Comparison of ENCODE assay signal across 19 cellular contexts in the genomic region with DNA sequence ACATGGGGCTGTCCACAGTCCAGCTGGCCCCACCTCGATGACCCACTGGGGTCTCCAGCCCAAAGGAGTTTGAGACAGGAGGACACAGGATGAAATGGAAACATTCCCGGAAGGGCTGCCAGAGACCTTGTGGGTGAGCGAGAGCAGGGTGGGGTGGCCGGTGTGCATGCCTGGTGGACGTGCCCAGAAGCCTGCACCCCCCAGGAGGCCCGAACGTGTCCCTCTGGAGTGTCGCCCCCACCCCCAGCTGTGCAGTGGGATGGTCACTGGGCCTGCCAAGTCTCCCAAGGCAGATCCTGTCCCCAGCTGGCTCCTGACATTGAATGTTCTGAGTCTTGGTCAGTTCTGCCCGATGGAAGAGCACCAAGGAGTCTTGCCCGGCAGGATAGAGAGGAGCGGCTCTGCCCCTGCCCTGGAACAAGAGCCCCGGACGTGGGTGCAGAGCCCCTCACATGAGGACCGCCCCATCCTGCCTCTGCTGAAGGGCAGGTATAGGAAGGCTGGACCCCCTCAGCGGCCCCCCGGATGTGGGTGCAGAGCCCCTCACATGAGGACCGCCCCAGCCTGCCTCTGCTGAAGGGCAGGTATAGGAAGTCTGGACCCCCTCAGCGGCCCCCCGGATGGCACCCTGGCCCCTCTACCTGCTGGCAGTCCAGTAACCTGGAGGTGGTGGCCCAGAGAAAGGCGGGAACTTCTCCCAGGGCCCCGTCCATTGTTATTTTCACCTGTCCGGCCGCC. TPM values are rescaled to one million over a fixed set of nuclear protein-coding genes. Genes with fewer than 3 reads are reported as not detected.
DNase-seq lines count a peak whose midpoint lies in the region; ATAC-seq and TF ChIP-seq lines count a peak whose summit lies in the region.
"Had no signal": no experiment of that assay in that cellular context is flagged by ENCODE, and none has a peak within 500 bp of the region (broad histone marks: within the 10 kb centered on the region; RNA-seq: fewer than 3 reads in every experiment).

No MANE protein-coding gene starts in this region.

- peak overlapping the region in 1 of 2 experiments; percentile 56 for H3K18ac ChIP-seq in mesenchymal stem cell (ENCODE audit: low read depth in 1 of 2, low read length in 2 of 2)

- H2BK15ac ChIP-seq in mesenchymal stem cell (ENCODE audit: low read depth, poor library complexity, severe bottlenecking), result no peak overlapping the region

- peaks cover 12% of the 10 kb centered on the region for H3K36me3 Mint-ChIP-seq in activated CD4-positive, alpha-beta memory T cell treated with anti-CD3 and anti-CD28 coated beads, Interleukin-2, amount 10 ng/mL, durations not matched to agents 7 days and 5 days (ENCODE audit: low read depth)

- peaks cover 13% of the 10 kb centered on the region for H3K79me1 ChIP-seq in mesenchymal stem cell (replicated peaks; ENCODE audit: low read length, poor library complexity, severe bottlenecking)

- no peak for TF ChIP-seq CTCF in 22Rv1 (IDR thresholded peaks at IDR 0.05)

- no peak overlapping the region for H3K14ac ChIP-seq in mesenchymal stem cell (ENCODE audit: low read length in 2 of 2)

- H3K9ac ChIP-seq in BLaER1 treated with 17β-estradiol and CSF1 and Interleukin-3, amounts not matched to agents 10 nM and 100 nM, result peak overlapping the region in 7 of 11 experiments; percentile 2 to 98 (median 97); a peak in 6 of 22 replicates
- H3K9ac ChIP-seq in mesenchymal stem cell (ENCODE audit: low read length), result no peak overlapping the region

- peak overlapping the region; percentile 92 to 100 (median 99) for H3K4me2 ChIP-seq in BLaER1 treated with 17β-estradiol and CSF1 and Interleukin-3, amounts not matched to agents 10 nM and 100 nM
- H3K4me2 ChIP-seq in mesenchymal stem cell (ENCODE audit: low read length, poor library complexity, severe bottlenecking), result no peak overlapping the region

- H3K9me3 ChIP-seq in BLaER1 treated with 17β-estradiol and CSF1 and Interleukin-3, amounts not matched to agents 10 nM and 100 nM (replicated peaks in 1 of 11), result no peaks in the 10 kb centered on the region
- H3K9me3 ChIP-seq in mesenchymal stem cell (ENCODE audit: control insufficient read depth, low read length), result no peaks in the 10 kb centered on the region
- H3K9me3 ChIP-seq: Peyer's patch, transverse colon had no signal

- peaks cover 30% of the 10 kb centered on the region for H3K4me1 Mint-ChIP-seq in activated CD4-positive, alpha-beta memory T cell treated with anti-CD3 and anti-CD28 coated beads, Interleukin-2, amount 10 ng/mL, durations not matched to agents 7 days and 5 days

- peak overlapping the region; percentile 97 for H3K27ac Mint-ChIP-seq in activated CD4-positive, alpha-beta memory T cell treated with anti-CD3 and anti-CD28 coated beads, Interleukin-2, amount 10 ng/mL, durations not matched to agents 7 days and 5 days
- H3K27ac Mint-ChIP-seq: progenitor cell of endocrine pancreas had no signal

- H3K27ac ChIP-seq in 22Rv1 (peak overlapping the region; percentile 94), mesenchymal stem cell (ENCODE audit: low read length, poor library complexity, severe bottlenecking) (no peak overlapping the region)
- H3K27ac ChIP-seq in BLaER1 treated with 17β-estradiol and CSF1 and Interleukin-3, amounts not matched to agents 10 nM and 100 nM, result peak overlapping the region in 6 of 11 experiments; percentile 35 to 96 (median 94); a peak in 8 of 22 replicates
- H3K27ac ChIP-seq: C4-2B had no signal

- no peak for DNase-seq in activated CD4-positive, alpha-beta memory T cell treated with anti-CD3 and anti-CD28 coated beads, Interleukin-2, amount 10 ng/mL, durations not matched to agents 7 days and 5 days
- DNase-seq in mesenchymal stem cell (no peak), SW 1271 (lab: John Stamatoyannopoulos, UW) (no peak), activated gamma-delta T cell treated with Interleukin-2 at 50 U/mL for 16 hours (no peak)
- DNase-seq: activated gamma-delta T cell; central memory CD4-positive, alpha-beta T cell; EL; foreskin keratinocyte; NCI-H187; NCI-H524; Peyer's patch; transverse colon had no signal

- POLR2A ChIA-PET in activated CD4-positive, alpha-beta memory T cell treated with anti-CD3 and anti-CD28 coated beads, Interleukin-2, amount 10 ng/mL, durations not matched to agents 7 days and 5 days (lab: Charles Lee), result no interaction called here

- no peak overlapping the region for H2AFZ ChIP-seq in mesenchymal stem cell (ENCODE audit: low read depth, low read length)

- WGBS in mesenchymal stem cell, result 94% methylated on average over 23 of the region's 23 CpGs

- ATAC-seq in HG03432 (IDR thresholded peaks at IDR 0.05; ENCODE audit: unreplicated experiment) (no peak), GM18511 (IDR thresholded peaks at IDR 0.05; ENCODE audit: unreplicated experiment) (no peak)
- ATAC-seq: foreskin keratinocyte had no signal

- peaks cover 4 to 80% (median 62%) of the 10 kb centered on the region in 11 experiments; a peak in 21 of 22 replicates for H4K20me1 ChIP-seq in BLaER1 treated with 17β-estradiol and CSF1 and Interleukin-3, amounts not matched to agents 10 nM and 100 nM

- no peak overlapping the region for H2BK120ac ChIP-seq in mesenchymal stem cell (ENCODE audit: low read depth, low read length)

- peak overlapping the region in 1 of 2 experiments; percentile 65 for H3K23ac ChIP-seq in mesenchymal stem cell (ENCODE audit: low read length in 2 of 2)

- no peak overlapping the region for H4K91ac ChIP-seq in mesenchymal stem cell (ENCODE audit: low read length)

- H3K27me3 ChIP-seq in BLaER1 treated with 17β-estradiol and CSF1 and Interleukin-3, amounts not matched to agents 10 nM and 100 nM, result no peaks in the 10 kb centered on the region
- no peaks in the 10 kb centered on the region for H3K27me3 ChIP-seq in mesenchymal stem cell (ENCODE audit: control insufficient read depth in 1 of 2, insufficient read depth in 1 of 2, low read length in 2 of 2)
- H3K27me3 ChIP-seq: foreskin keratinocyte, Peyer's patch, transverse colon had no signal

- peaks cover 7 to 43% (median 24%) of the 10 kb centered on the region in 11 experiments; a peak in 20 of 22 replicates for H3K36me3 ChIP-seq in BLaER1 treated with 17β-estradiol and CSF1 and Interleukin-3, amounts not matched to agents 10 nM and 100 nM
- H3K36me3 ChIP-seq in mesenchymal stem cell (ENCODE audit: control insufficient read depth in 1 of 2, insufficient read depth in 2 of 2, low read depth in 1 of 2, low read length in 2 of 2), result peaks cover 22 to 48% of the 10 kb centered on the region in 2 experiments
- H3K36me3 ChIP-seq: transverse colon had no signal

- no peak overlapping the region for H3K4me3 Mint-ChIP-seq in activated CD4-positive, alpha-beta memory T cell treated with anti-CD3 and anti-CD28 coated beads, Interleukin-2, amount 10 ng/mL, durations not matched to agents 7 days and 5 days

- H3K4me1 ChIP-seq in BLaER1 treated with 17β-estradiol and CSF1 and Interleukin-3, amounts not matched to agents 10 nM and 100 nM, result peaks cover 43 to 74% (median 57%) of the 10 kb centered on the region in 10 experiments
- H3K4me1 ChIP-seq in mesenchymal stem cell (ENCODE audit: control insufficient read depth, insufficient read depth, low read depth, low read length), result peaks cover 38% of the 10 kb centered on the region

- peak overlapping the region in 1 of 2 experiments; percentile 40 for H3K4ac ChIP-seq in mesenchymal stem cell (ENCODE audit: low read depth in 1 of 2, low read length in 2 of 2)

- no peak overlapping the region for H2BK5ac ChIP-seq in mesenchymal stem cell (ENCODE audit: low read depth, low read length, poor library complexity, severe bottlenecking)

- peak overlapping the region; percentile 35 for H4K8ac ChIP-seq in mesenchymal stem cell (ENCODE audit: low read length)

- no peaks in the 10 kb centered on the region for H3K9me3 Mint-ChIP-seq in activated CD4-positive, alpha-beta memory T cell treated with anti-CD3 and anti-CD28 coated beads, Interleukin-2, amount 10 ng/mL, durations not matched to agents 7 days and 5 days

- no peak overlapping the region for H2AK5ac ChIP-seq in mesenchymal stem cell (ENCODE audit: low read length, severe bottlenecking)

- H2BK12ac ChIP-seq in mesenchymal stem cell (ENCODE audit: low read length in 2 of 2), result peak overlapping the region in 1 of 2 experiments; percentile 0

- H3K27me3 Mint-ChIP-seq in activated CD4-positive, alpha-beta memory T cell treated with anti-CD3 and anti-CD28 coated beads, Interleukin-2, amount 10 ng/mL, durations not matched to agents 7 days and 5 days, result no peaks in the 10 kb centered on the region
- H3K27me3 Mint-ChIP-seq: progenitor cell of endocrine pancreas had no signal

- CTCF ChIA-PET in activated CD4-positive, alpha-beta memory T cell treated with anti-CD3 and anti-CD28 coated beads, Interleukin-2, amount 10 ng/mL, durations not matched to agents 7 days and 5 days (lab: Charles Lee), result no interaction called here

- H3K4me3 ChIP-seq in BLaER1 treated with 17β-estradiol and CSF1 and Interleukin-3, amounts not matched to agents 10 nM and 100 nM, result no peak overlapping the region; a peak in 1 of 20 replicates
- H3K4me3 ChIP-seq in mesenchymal stem cell (ENCODE audit: insufficient read depth in 1 of 2, low read depth in 1 of 2, low read length in 2 of 2), result no peak overlapping the region
- H3K4me3 ChIP-seq: Peyer's patch, transverse colon had no signal

RNA-seq across cellular contexts. Expression of gene CAPN15, which starts 3.1 kb away (rescaled TPM):
- total RNA-seq in activated CD4-positive, alpha-beta memory T cell treated with anti-CD3 and anti-CD28 coated beads, Interleukin-2, amount 10 ng/mL, durations not matched to agents 7 days and 5 days, result 10 to 100 TPM; 91.7 to 93.4 TPM
- polyA plus RNA-seq in mesenchymal stem cell (2013, experiment 1 of 2), result 22.1 TPM
- polyA plus RNA-seq in mesenchymal stem cell (2013, experiment 2 of 2), result 19.9 TPM

RNA-seq across cellular contexts. Expression of gene PRR35, which starts 35.8 kb away (rescaled TPM):
- not detected for total RNA-seq in activated CD4-positive, alpha-beta memory T cell treated with anti-CD3 and anti-CD28 coated beads, Interleukin-2, amount 10 ng/mL, durations not matched to agents 7 days and 5 days
- polyA plus RNA-seq in mesenchymal stem cell (2013, experiment 1 of 2), result 0.03 TPM
- not detected for polyA plus RNA-seq in mesenchymal stem cell (2013, experiment 2 of 2)
- total RNA-seq: foreskin keratinocyte; Peyer's patch; progenitor cell of endocrine pancreas; T-helper 2 cell treated with Interferon-gamma antibody and Interleukin-4, amounts not matched to agents 100 ng/mL and 5 ng/mL, for 36 hours; transverse colon had no signal
- polyA plus RNA-seq: foreskin keratinocyte had no signal

RNA-seq across cellular contexts. Expression of gene NHLRC4, which starts 42.4 kb away (rescaled TPM):
- 1 to 10 TPM; 2.3 to 2.6 TPM for total RNA-seq in activated CD4-positive, alpha-beta memory T cell treated with anti-CD3 and anti-CD28 coated beads, Interleukin-2, amount 10 ng/mL, durations not matched to agents 7 days and 5 days
- 0.62 TPM for polyA plus RNA-seq in mesenchymal stem cell (2013, experiment 1 of 2)
- polyA plus RNA-seq in mesenchymal stem cell (2013, experiment 2 of 2), result 0.64 TPM

RNA-seq across cellular contexts. Expression of gene PIGQ, which starts 45.3 kb away (rescaled TPM):
- 10 to 100 TPM; 33.7 to 35.1 TPM for total RNA-seq in activated CD4-positive, alpha-beta memory T cell treated with anti-CD3 and anti-CD28 coated beads, Interleukin-2, amount 10 ng/mL, durations not matched to agents 7 days and 5 days
- 18.5 TPM for polyA plus RNA-seq in mesenchymal stem cell (2013, experiment 1 of 2)
- 17.1 TPM for polyA plus RNA-seq in mesenchymal stem cell (2013, experiment 2 of 2)
